ENCODE assay signal across 8 cellular contexts in genomic region chr14:75711796-75712211, GRCh38. TPM values are rescaled to one million over a fixed set of nuclear protein-coding genes. Genes with fewer than 3 reads are reported as not detected.
DNase-seq lines count a peak whose midpoint lies in the region; ATAC-seq, FAIRE-seq and TF ChIP-seq lines count a peak whose summit lies in the region.

No MANE protein-coding gene starts in this region.

- H3K4me3 Mint-ChIP-seq in glutamatergic neuron (ENCODE audit: unreplicated experiment) = no peak overlapping the region

- DNase-seq in GM19239 (ENCODE audit: insufficient read length, low spot score) = no peak
- DNase-seq in NCI-H2107 treated with DMSO at 0.1 percent for 48 hours (lab: John Stamatoyannopoulos, UW; ENCODE audit: unreplicated experiment) = peak; percentile 40
- peak; percentile 72 for DNase-seq in lung (ENCODE audit: low spot score)
- no peak for DNase-seq in NCI-H128 (lab: John Stamatoyannopoulos, UW; ENCODE audit: unreplicated experiment)
- no peak for DNase-seq in glutamatergic neuron
- DNase-seq in AML-193 (lab: John Stamatoyannopoulos, UW) = no peak

- H3K9me3 Mint-ChIP-seq in glutamatergic neuron (ENCODE audit: unreplicated experiment) = no peaks in the 10 kb centered on the region

- no peaks in the 10 kb centered on the region for H3K9me3 ChIP-seq in ectodermal cell (ENCODE audit: control insufficient read depth, low read length)
- no peaks in the 10 kb centered on the region for H3K9me3 ChIP-seq in lung (ENCODE audit: control insufficient read depth in 2 of 2, insufficient read depth in 1 of 2, low read length in 1 of 2)

- TF ChIP-seq CTCF in lung (IDR thresholded peaks at IDR 0.05; ENCODE audit: control extremely low read depth, extremely low read depth) = no peak
- no peak for TF ChIP-seq CTCF in glutamatergic neuron (IDR thresholded peaks at IDR 0.05; ENCODE audit: partially characterized antibody, unreplicated experiment)

- H3K36me3 ChIP-seq in ectodermal cell (ENCODE audit: control insufficient read depth, insufficient read depth, low read length) (no peaks in the 10 kb centered on the region), lung (ENCODE audit: control insufficient read depth in 2 of 2, insufficient read depth in 2 of 2, low read length in 2 of 2) (peaks cover 3 to 4% of the 10 kb centered on the region in 2 donors), urinary bladder (ENCODE audit: insufficient read depth) (no peaks in the 10 kb centered on the region)

- no peaks in the 10 kb centered on the region for H3K4me1 Mint-ChIP-seq in glutamatergic neuron (ENCODE audit: low read depth, unreplicated experiment)

- no peaks in the 10 kb centered on the region for H3K36me3 Mint-ChIP-seq in glutamatergic neuron (ENCODE audit: unreplicated experiment)

- 7 to 8% methylated on average over 4 of the region's 4 CpGs for WGBS in ectodermal cell, 2 experiments
- WGBS in lung, 2 donors = 46 to 73% methylated on average over 4 of the region's 4 CpGs
- WGBS in urinary bladder = 17% methylated on average over 4 of the region's 4 CpGs

- H3K27me3 ChIP-seq in ectodermal cell (ENCODE audit: control insufficient read depth, insufficient read depth, low read length, poor library complexity, severe bottlenecking) (no peaks in the 10 kb centered on the region), lung (ENCODE audit: control insufficient read depth, insufficient read depth) (no peaks in the 10 kb centered on the region)

- no peak overlapping the region for H3K27ac Mint-ChIP-seq in glutamatergic neuron (ENCODE audit: unreplicated experiment)

- ATAC-seq in lung (ENCODE audit: insufficient read depth, low FRiP score) = peak; percentile 85

- H3K27ac ChIP-seq in ectodermal cell (ENCODE audit: insufficient read depth, low read depth, low read length, poor library complexity, severe bottlenecking) = peak overlapping the region; percentile 81
- H3K27ac ChIP-seq in lung (ENCODE audit: low read depth in 1 of 2, low read length in 1 of 2) = peak overlapping the region in 1 of 2 donors; percentile 90
- H3K27ac ChIP-seq in urinary bladder (ENCODE audit: low read depth) = peak overlapping the region; percentile 29

- H3K4me1 ChIP-seq in ectodermal cell (ENCODE audit: control insufficient read depth, insufficient read depth, low read length) = peaks cover 18% of the 10 kb centered on the region
- H3K4me1 ChIP-seq in lung (ENCODE audit: control insufficient read depth in 2 of 2, insufficient read depth in 2 of 2, low read length in 2 of 2) = peaks cover 0 to 9% of the 10 kb centered on the region in 2 donors
- no peaks in the 10 kb centered on the region for H3K4me1 ChIP-seq in urinary bladder (ENCODE audit: insufficient read depth)

- peak; percentile 11 for FAIRE-seq in GM19239 (lab: Jason Lieb, UNC)

- H3K4me3 ChIP-seq in ectodermal cell (ENCODE audit: insufficient read depth, low read depth, low read length) (no peak overlapping the region), lung (no peak overlapping the region), urinary bladder (ENCODE audit: low read depth, low read length) (no peak overlapping the region)

- H3K27me3 Mint-ChIP-seq in glutamatergic neuron (ENCODE audit: unreplicated experiment) = no peaks in the 10 kb centered on the region

RNA-seq across cellular contexts. Expression of gene TTLL5, which starts 50.8 kb away (rescaled TPM):
- 41.2 TPM for polyA plus RNA-seq in ectodermal cell (2013, experiment 1 of 4)
- polyA plus RNA-seq in ectodermal cell (2013, experiment 2 of 4) = 41.0 TPM
- 21.0 TPM for polyA plus RNA-seq in ectodermal cell (2013, experiment 3 of 4)
- 22.3 TPM for polyA plus RNA-seq in ectodermal cell (2013, experiment 4 of 4)
- total RNA-seq in lung (10 to 100 TPM; 45.3 to 58.6 TPM), urinary bladder (46.4 TPM), glutamatergic neuron (ENCODE audit: unreplicated experiment) (43.1 TPM)
- polyA plus RNA-seq in lung (10 to 100 TPM; 10.3 to 12.2 TPM), urinary bladder (16.1 TPM)

RNA-seq across cellular contexts. Expression of gene ERG28, which starts 51.1 kb away (rescaled TPM):
- polyA plus RNA-seq in ectodermal cell (2013, experiment 1 of 4) = 56.2 TPM
- polyA plus RNA-seq in ectodermal cell (2013, experiment 2 of 4) = 54.3 TPM
- polyA plus RNA-seq in ectodermal cell (2013, experiment 3 of 4) = 26.0 TPM
- polyA plus RNA-seq in ectodermal cell (2013, experiment 4 of 4) = 30.6 TPM
- 10 to 100 TPM; 13.6 to 41.1 TPM for total RNA-seq in lung
- polyA plus RNA-seq in lung = 10 to 100 TPM; 39.3 to 67.2 TPM
- total RNA-seq in urinary bladder = 6.7 TPM
- polyA plus RNA-seq in urinary bladder = 14.4 TPM
- total RNA-seq in glutamatergic neuron (ENCODE audit: unreplicated experiment) = 16.2 TPM

Comparison
In these comparisons a context has a peak if more than half of its experiments do, and no peak if none do; other contexts are left out.
1. DNase-seq: peak in NCI-H2107 treated with DMSO at 0.1 percent for 48 hours (single experiment) and lung (single experiment); none in GM19239 (single experiment), NCI-H128 (single experiment), glutamatergic neuron (single experiment) and AML-193 (0 of 2).